10 cellular contexts compared by ENCODE assay signal in genomic region chr3:48434591-48435222, GRCh38. TPM values are rescaled to one million over a fixed set of nuclear protein-coding genes. Genes with fewer than 3 reads are reported as not detected.
A peak's percentile ranks its signal among the peaks of the same experiment; 100 is the strongest.
DNase-seq lines count a peak whose midpoint lies in the region; ATAC-seq and TF ChIP-seq lines count a peak whose summit lies in the region.
"Had no signal": no experiment of that assay in that cellular context is flagged by ENCODE, and none has a peak within 500 bp of the region (broad histone marks: within the 10 kb centered on the region; RNA-seq: fewer than 3 reads in every experiment).

No MANE protein-coding gene starts in this region.

- no peaks in the 10 kb centered on the region for H3K9me3 Mint-ChIP-seq in Caco-2 (ENCODE audit: unreplicated experiment)
- no peaks in the 10 kb centered on the region for H3K9me3 Mint-ChIP-seq in neural crest cell

- CTCF ChIA-PET in Caco-2 (lab: Charles Lee): interaction anchor here (0.6 to 6.2 kb wide), 6 partner anchors 12 to 240 kb away, joined by 3 to 405 read pairs (median 4); partner anchors contain the start of gene ATRIP

- no peaks in the 10 kb centered on the region for H3K27me3 Mint-ChIP-seq in Caco-2 (ENCODE audit: insufficient read depth, unreplicated experiment)
- no peaks in the 10 kb centered on the region for H3K27me3 Mint-ChIP-seq in neural crest cell (ENCODE audit: low read depth)

- BruUV-seq in Caco-2 (replicated peaks; lab: Mats Ljungman, UMichigan): no TSS peak

- H3K4me3 ChIP-seq in Caco-2 (ENCODE audit: low read depth, low read length) (no peak overlapping the region), breast epithelium (no peak overlapping the region)

- intact Hi-C loops in Caco-2 (cut with micrococcal nuclease; ENCODE audit: unreplicated experiment) (loop anchor here (5.0 kb wide), 1 partner anchor 247 kb away; the partner anchor contains the start of gene CDC25A), breast epithelium (cut with DNase I; ENCODE audit: low total_unique reads) (no loop called here)

- ATAC-seq in HG02970 (IDR thresholded peaks at IDR 0.05; ENCODE audit: low FRiP score, unreplicated experiment): no peak
- ATAC-seq in HG03457 (IDR thresholded peaks at IDR 0.05; ENCODE audit: unreplicated experiment): no peak

- DNase-seq in Caco-2 (peak in 1 of 2 experiments; percentile 65), breast epithelium (ENCODE audit: low spot score in 2 of 2) (no peak), neural crest cell (ENCODE audit: low read depth, low spot score) (no peak), COR-L47 (lab: John Stamatoyannopoulos, UW) (no peak)
- DNase-seq: anterior cingulate cortex, BE2C, NCI-H1048, SW 1271 had no signal

- H3K27me3 ChIP-seq in Caco-2 (replicated peaks; ENCODE audit: control insufficient read depth, insufficient read depth, low read length) (no peaks in the 10 kb centered on the region), breast epithelium (no peaks in the 10 kb centered on the region)
- H3K27me3 ChIP-seq: BE2C had no signal

- H3K4me1 Mint-ChIP-seq in Caco-2 (ENCODE audit: low read depth, unreplicated experiment) (peaks cover 39% of the 10 kb centered on the region), neural crest cell (peaks cover 33% of the 10 kb centered on the region)

- peaks cover 57% of the 10 kb centered on the region for H3K4me1 ChIP-seq in Caco-2
- H3K4me1 ChIP-seq in breast epithelium: peaks cover 9 to 13% of the 10 kb centered on the region in 2 donors
- H3K4me1 ChIP-seq: BE2C had no signal

- TF ChIP-seq CTCF in Caco-2 (IDR thresholded peaks at IDR 0.05; ENCODE audit: insufficient read depth in 1 of 2, low read depth in 1 of 2, low read length in 1 of 2, severe bottlenecking in 1 of 2, unreplicated experiment in 1 of 2) (no peak), breast epithelium (IDR thresholded peaks at IDR 0.05) (no peak), neural crest cell (conservative IDR thresholded peaks at IDR 0.05) (no peak)

- H3K27ac ChIP-seq in breast epithelium: peak overlapping the region; percentile 37 to 96

- H3K36me3 ChIP-seq in Caco-2 (ENCODE audit: control insufficient read depth, insufficient read depth, low read length) (peaks cover 4% of the 10 kb centered on the region; the same call in 1 of the 2 replicates), breast epithelium (no peaks in the 10 kb centered on the region)

- no peak for TF ChIP-seq POLR2A in breast epithelium (IDR thresholded peaks at IDR 0.05)

- H3K36me3 Mint-ChIP-seq in Caco-2 (ENCODE audit: insufficient read depth, unreplicated experiment): peaks cover 51% of the 10 kb centered on the region
- H3K36me3 Mint-ChIP-seq in neural crest cell (ENCODE audit: low read depth): peaks cover 4% of the 10 kb centered on the region

- H3K4me3 Mint-ChIP-seq in Caco-2 (ENCODE audit: unreplicated experiment): peak overlapping the region; percentile 78
- peak overlapping the region; percentile 42 for H3K4me3 Mint-ChIP-seq in neural crest cell

- POLR2A ChIA-PET in Caco-2 (lab: Charles Lee): interaction anchor here (0.5 to 2.3 kb wide), 4 partner anchors 9 to 555 kb away, joined by 3 to 20 read pairs (median 8); partner anchors contain the start of gene ATRIP

- H3K9me3 ChIP-seq in Caco-2 (no peaks in the 10 kb centered on the region), breast epithelium (no peaks in the 10 kb centered on the region)
- H3K9me3 ChIP-seq: BE2C had no signal

- H3K27ac Mint-ChIP-seq in Caco-2 (ENCODE audit: unreplicated experiment): no peak overlapping the region
- no peak overlapping the region for H3K27ac Mint-ChIP-seq in neural crest cell (ENCODE audit: unreplicated experiment)

RNA-seq across cellular contexts. Expression of gene PLXNB1, which starts 4.8 kb away (rescaled TPM):
- 149 and 164 TPM in 2 replicates for total RNA-seq in Caco-2 (2022)
- 100 to 1,000 TPM in 2 of 3 donors, 10 to 100 TPM in 1; 60.2 to 182 (median 148) TPM for total RNA-seq in breast epithelium
- total RNA-seq in neural crest cell: 161 and 180 TPM in 2 replicates

RNA-seq across cellular contexts. Expression of gene CCDC51, which starts 5.2 kb away (rescaled TPM):
- total RNA-seq in Caco-2 (2022) (48.9 and 59.5 TPM in 2 replicates), breast epithelium (10 to 100 TPM; 12.5 to 14.7 (median 13.9) TPM), neural crest cell (12.4 TPM in 2 replicates)

RNA-seq across cellular contexts. Expression of gene TMA7, which starts 5.3 kb away (rescaled TPM):
- total RNA-seq in Caco-2 (2022) (205 and 227 TPM in 2 replicates), breast epithelium (100 to 1,000 TPM; 270 to 343 (median 333) TPM), neural crest cell (309 and 318 TPM in 2 replicates)

RNA-seq across cellular contexts. Expression of gene ATRIP, which starts 11.8 kb away (rescaled TPM):
- total RNA-seq in Caco-2 (2022) (14.4 and 15.9 TPM in 2 replicates), breast epithelium (1 to 10 TPM; 8.2 to 8.6 (median 8.2) TPM), neural crest cell (21.8 and 22.1 TPM in 2 replicates)
